In genomic region chr4:97582890-97583289, GRCh38 we compare ENCODE assay signal across 30 cellular contexts.
"Had no signal": no experiment of that assay in that cellular context is flagged by ENCODE, and none has a peak within 500 bp of the region (broad histone marks: within the 10 kb centered on the region; RNA-seq: fewer than 3 reads in every experiment).

No MANE protein-coding gene starts in this region.

- H3K27me3 ChIP-seq: adrenal gland, ascending aorta, breast epithelium, cardiac muscle cell, colonic mucosa, foreskin keratinocyte, gastrocnemius medialis, heart right ventricle had no signal

- ATAC-seq: activated CD4-positive, alpha-beta T cell treated with anti-CD3 and anti-CD28 coated beads for 36 hours; activated CD4-positive, CD25-positive, alpha-beta regulatory T cell treated with anti-CD3 and anti-CD28 coated beads, Interleukin-2, amount 50 U/mL, for 24 hours; activated CD8-positive, alpha-beta memory T cell treated with anti-CD3 and anti-CD28 coated beads, Interleukin-2, amount 10 ng/mL, durations not matched to agents 7 days and 5 days; activated CD8-positive, alpha-beta T cell treated with anti-CD3 and anti-CD28 coated beads, Interleukin-2, amount 10 ng/mL, durations not matched to agents 7 days and 5 days; activated naive CD8-positive, alpha-beta T cell treated with anti-CD3 and anti-CD28 coated beads, Interleukin-2, amount 50 U/mL, for 24 hours; esophagus mucosa; foreskin keratinocyte; gastrocnemius medialis; heart right ventricle; T-helper 17 cell had no signal

- H3K36me3 ChIP-seq: adrenal gland, ascending aorta, breast epithelium, cardiac muscle cell, colonic mucosa, gastrocnemius medialis, heart right ventricle, WERI-Rb-1 had no signal

- DNase-seq: activated B cell treated with CpG ODN at 0.5 μM for 24 hours; activated CD4-positive, alpha-beta memory T cell treated with anti-CD3 and anti-CD28 coated beads for 36 hours; activated CD4-positive, alpha-beta T cell treated with anti-CD3 and anti-CD28 coated beads for 36 hours; activated CD4-positive, alpha-beta T cell treated with anti-CD3 and anti-CD28 coated beads, Interleukin-2, amount 10 ng/mL, durations not matched to agents 24 days and 14 days; activated CD8-positive, alpha-beta memory T cell treated with anti-CD3 and anti-CD28 coated beads, Interleukin-2, amount 10 ng/mL, durations not matched to agents 7 days and 5 days; activated CD8-positive, alpha-beta memory T cell treated with anti-CD3 and anti-CD28 coated beads, Interleukin-2, amount 50 U/mL, for 4 hours; activated CD8-positive, alpha-beta T cell treated with anti-CD3 and anti-CD28 coated beads, Interleukin-2, amount 10 ng/mL, durations not matched to agents 7 days and 5 days; activated effector memory CD4-positive, alpha-beta T cell treated with anti-CD3 and anti-CD28 coated beads, Interleukin-2, amount 50 U/mL, for 16 hours; activated naive CD4-positive, alpha-beta T cell treated with anti-CD3 and anti-CD28 coated beads for 36 hours; activated naive CD8-positive, alpha-beta T cell treated with anti-CD3 and anti-CD28 coated beads for 36 hours; activated naive CD8-positive, alpha-beta T cell treated with anti-CD3 and anti-CD28 coated beads, Interleukin-2, amount 50 U/mL, for 24 hours; activated T-cell treated with anti-CD3 and anti-CD28 coated beads, Interleukin-2, amount 50 U/mL, for 1 hour; activated T-cell treated with anti-CD3 and anti-CD28 coated beads, Interleukin-2, amount 50 U/mL, for 48 hours; adrenal gland; central memory CD4-positive, alpha-beta T cell; cerebellar nuclear complex; colonic mucosa; effector CD8-positive, alpha-beta T cell; foreskin keratinocyte; gastrocnemius medialis; heart right ventricle; T-helper 1 cell; T-helper 17 cell; T1000; WERI-Rb-1 had no signal

- H3K4me3 ChIP-seq: adrenal gland, ascending aorta, breast epithelium, cardiac muscle cell, colonic mucosa, gastrocnemius medialis, heart right ventricle had no signal

- H3K9me3 ChIP-seq: adrenal gland, ascending aorta, breast epithelium, colonic mucosa, gastrocnemius medialis, heart right ventricle had no signal

- H3K27ac ChIP-seq: adrenal gland, ascending aorta, breast epithelium, cardiac muscle cell, colonic mucosa, foreskin keratinocyte, gastrocnemius medialis, heart right ventricle, WERI-Rb-1 had no signal
